Comparison of ENCODE assay signal across 9 cellular contexts in the genomic region with DNA sequence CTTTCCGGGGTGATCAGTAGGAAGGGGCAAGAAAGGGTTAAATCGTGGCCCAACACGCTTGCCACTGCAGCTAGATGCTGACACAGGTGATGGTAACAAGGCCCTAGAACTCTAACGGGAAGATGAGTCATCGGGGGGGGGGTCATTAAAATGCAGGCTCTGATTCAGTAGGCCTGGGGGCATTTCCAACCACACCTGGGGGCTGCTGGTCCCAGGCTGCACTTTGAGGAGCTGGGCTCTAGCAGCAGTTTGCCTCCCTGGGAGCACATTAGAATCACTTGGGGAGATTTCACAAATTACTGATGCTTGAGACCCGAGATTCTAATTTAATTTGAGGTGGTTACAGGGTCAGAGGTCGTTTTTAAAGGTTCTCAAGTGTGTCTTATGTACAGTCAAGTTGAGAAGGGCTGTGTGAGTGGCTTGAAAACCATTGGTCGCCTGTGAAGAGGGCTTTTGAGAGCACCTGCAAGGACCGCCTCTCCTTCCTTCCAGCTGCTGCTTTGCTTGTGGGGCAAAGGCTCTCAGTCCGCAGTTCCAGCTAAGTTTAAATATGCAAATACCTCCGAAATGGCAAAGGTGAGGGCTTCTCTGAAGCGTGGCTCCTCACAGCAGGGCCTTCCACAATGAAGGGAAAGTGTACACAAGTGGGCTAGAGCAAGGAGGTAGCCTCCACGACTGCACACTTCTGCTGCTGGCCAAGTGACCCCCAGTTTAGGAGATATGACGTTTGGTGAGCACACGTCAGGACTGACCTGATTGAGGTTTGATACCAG.
A peak's percentile ranks its signal among the peaks of the same experiment; 100 is the strongest.
DNase-seq lines count a peak whose midpoint lies in the region; ATAC-seq, FAIRE-seq and TF ChIP-seq lines count a peak whose summit lies in the region.
"Had no signal": no experiment of that assay in that cellular context is flagged by ENCODE, and none has a peak within 500 bp of the region (broad histone marks: within the 10 kb centered on the region; RNA-seq: fewer than 3 reads in every experiment).

No MANE protein-coding gene starts in this region.

- no peaks in the 10 kb centered on the region for H3F3A ChIP-seq in SK-N-SH (replicated peaks; ENCODE audit: insufficient read depth)

- H3K36me3 ChIP-seq in K562 (ENCODE audit: control insufficient read depth, insufficient read depth, low read length), result no peaks in the 10 kb centered on the region
- H3K36me3 ChIP-seq in SK-N-SH (replicated peaks in 1 of 2; ENCODE audit: control insufficient read depth in 1 of 2, insufficient read depth in 2 of 2, low read length in 1 of 2), result no peaks in the 10 kb centered on the region

- H3K9me3 ChIP-seq in K562 (replicated peaks; ENCODE audit: control insufficient read depth, insufficient read depth, low read depth, low read length) (no peaks in the 10 kb centered on the region), SK-N-SH (no peaks in the 10 kb centered on the region)

- TF ChIP-seq RAD21 in K562 (CRISPR knock-in tag; conservative IDR thresholded peaks at IDR 0.05 in 1 of 2, IDR thresholded peaks at IDR 0.05 in 1 of 2), result no peak
- TF ChIP-seq RAD21 in SK-N-SH (IDR thresholded peaks at IDR 0.05; ENCODE audit: low read length), result no peak

- DNase-seq in GM10248 (ENCODE audit: extremely low spot score) (peak; percentile 76), K562 (ENCODE audit: extremely low read depth in 1 of 4, low spot score in 3 of 4) (no peak), left lobe of liver (ENCODE audit: low spot score) (no peak), SK-N-SH (no peak)
- DNase-seq in natural killer cell treated with Interleukin-12 subunit alpha and Interleukin-12 subunit beta and Interleukin-15 and Interleukin-18, amount 100 ng/mL, for 72 hours (ENCODE audit: low spot score), result no peak
- no peak for DNase-seq in stimulated activated effector memory CD8-positive, alpha-beta T cell treated with anti-CD3 and anti-CD28 coated beads, Interleukin-12 subunit alpha, Interleukin-12 subunit beta, amount 100 ng/mL, for 72 hours (ENCODE audit: low spot score in 2 of 2)
- DNase-seq: T1000 had no signal

- intact Hi-C loops in K562 (cut with micrococcal nuclease), result loop anchor here (5.0 kb wide), 1 partner anchor 112 kb away; no protein-coding TSS in a partner anchor

- BruUV-seq in K562 (replicated peaks; lab: Mats Ljungman, UMichigan), result no TSS peak

- POLR2A ChIA-PET in GM10248 (lab: Yijun Ruan, JAX), result no interaction called here
- POLR2A ChIA-PET in K562 (lab: Yijun Ruan, JAX), result interaction anchor here (1.0 kb wide), 1 partner anchor 12 kb away, joined by 3 read pairs; no protein-coding TSS in a partner anchor
- POLR2A ChIA-PET in SK-N-SH (lab: Yijun Ruan, JAX), result no interaction called here

- no peak overlapping the region for H3K27ac Mint-ChIP-seq in natural killer cell treated with Interleukin-12 subunit alpha and Interleukin-12 subunit beta and Interleukin-15 and Interleukin-18, amount 100 ng/mL, for 72 hours
- H3K27ac Mint-ChIP-seq in stimulated activated effector memory CD8-positive, alpha-beta T cell treated with anti-CD3 and anti-CD28 coated beads, Interleukin-12 subunit alpha, Interleukin-12 subunit beta, amount 100 ng/mL, for 72 hours, result no peak overlapping the region

- TF ChIP-seq EP300 in K562 (IDR thresholded peaks at IDR 0.05; ENCODE audit: low read length) (no peak), SK-N-SH (IDR thresholded peaks at IDR 0.05; ENCODE audit: borderline replicate concordance in 1 of 2, low read depth in 1 of 2, low read length in 1 of 2) (no peak)

- H3K9me1 ChIP-seq in K562 (ENCODE audit: control insufficient read depth, insufficient read depth, low read length), result peaks cover 3% of the 10 kb centered on the region

- H3K4me2 ChIP-seq in K562 (ENCODE audit: insufficient read depth, low read length), result peak overlapping the region; percentile 63; the same call in 1 of the 2 replicates
- no peak overlapping the region for H3K4me2 ChIP-seq in SK-N-SH

- TF ChIP-seq CTCF in GM10248 (IDR thresholded peaks at IDR 0.05; ENCODE audit: control extremely low read depth, extremely low read depth, low read depth, missing control alignments) (no peak), K562 (IDR thresholded peaks at IDR 0.05 in 2 of 3, conservative IDR thresholded peaks at IDR 0.05 in 1 of 3; ENCODE audit: insufficient read depth in 2 of 3, low read depth in 1 of 3, low read length in 3 of 3) (no peak), SK-N-SH (IDR thresholded peaks at IDR 0.05) (no peak)

- no peak for TF ChIP-seq POLR2A in K562 (conservative IDR thresholded peaks at IDR 0.05)

- ATAC-seq in GM21381 (IDR thresholded peaks at IDR 0.05; ENCODE audit: unreplicated experiment) (peak; percentile 84), HG03432 (IDR thresholded peaks at IDR 0.05; ENCODE audit: unreplicated experiment) (peak; percentile 82), K562 (no peak), left lobe of liver (no peak)
- ATAC-seq in natural killer cell treated with Interleukin-12 subunit alpha and Interleukin-12 subunit beta and Interleukin-15 and Interleukin-18, amount 100 ng/mL, for 72 hours, result no peak
- ATAC-seq in stimulated activated effector memory CD8-positive, alpha-beta T cell treated with anti-CD3 and anti-CD28 coated beads, Interleukin-12 subunit alpha, Interleukin-12 subunit beta, amount 100 ng/mL, for 72 hours, result no peak

- H3K4me1 ChIP-seq in K562 (replicated peaks in 1 of 2; ENCODE audit: control insufficient read depth in 2 of 2, insufficient read depth in 2 of 2, low read length in 2 of 2) (peaks cover 0 to 9% of the 10 kb centered on the region in 2 experiments; a peak in 3 of 5 replicates), SK-N-SH (ENCODE audit: control insufficient read depth in 1 of 2, insufficient read depth in 2 of 2, low read depth in 1 of 2, low read length in 1 of 2) (peaks cover 0 to 11% of the 10 kb centered on the region in 2 experiments; a peak in 1 of 4 replicates)

- no peaks in the 10 kb centered on the region for H3K79me2 ChIP-seq in K562 (ENCODE audit: control insufficient read depth, insufficient read depth, low read length)
- no peaks in the 10 kb centered on the region for H3K79me2 ChIP-seq in SK-N-SH (ENCODE audit: insufficient read depth)

- in situ Hi-C loops in K562 (cut with MboI), result no loop called here

- FAIRE-seq in K562 (lab: Jason Lieb, UNC), result no peak

- no peak overlapping the region for H3K4me3 Mint-ChIP-seq in natural killer cell treated with Interleukin-12 subunit alpha and Interleukin-12 subunit beta and Interleukin-15 and Interleukin-18, amount 100 ng/mL, for 72 hours
- H3K4me3 Mint-ChIP-seq in stimulated activated effector memory CD8-positive, alpha-beta T cell treated with anti-CD3 and anti-CD28 coated beads, Interleukin-12 subunit alpha, Interleukin-12 subunit beta, amount 100 ng/mL, for 72 hours, result no peak overlapping the region

- H4K20me1 ChIP-seq in K562 (replicated peaks; ENCODE audit: control insufficient read depth, insufficient read depth, low read length), result peaks cover 8% of the 10 kb centered on the region; the same call in 1 of the 2 replicates
- no peaks in the 10 kb centered on the region for H4K20me1 ChIP-seq in SK-N-SH (ENCODE audit: insufficient read depth)

- H3K27ac ChIP-seq in K562 (ENCODE audit: extremely low read depth, low read depth, low read length), result no peak overlapping the region
- H3K27ac ChIP-seq in SK-N-SH (ENCODE audit: low read depth in 2 of 2, low read length in 1 of 2), result no peak overlapping the region

- H3K36me3 Mint-ChIP-seq in natural killer cell treated with Interleukin-12 subunit alpha and Interleukin-12 subunit beta and Interleukin-15 and Interleukin-18, amount 100 ng/mL, for 72 hours, result no peaks in the 10 kb centered on the region
- H3K36me3 Mint-ChIP-seq in stimulated activated effector memory CD8-positive, alpha-beta T cell treated with anti-CD3 and anti-CD28 coated beads, Interleukin-12 subunit alpha, Interleukin-12 subunit beta, amount 100 ng/mL, for 72 hours, result no peaks in the 10 kb centered on the region

- H3K4me3 ChIP-seq in K562 (no peak overlapping the region), SK-N-SH (ENCODE audit: low read depth in 2 of 2, low read length in 1 of 2) (no peak overlapping the region)

- peak overlapping the region; percentile 65 for H2AFZ ChIP-seq in K562 (ENCODE audit: low read depth, low read length)
- H2AFZ ChIP-seq in SK-N-SH (ENCODE audit: low read depth), result no peak overlapping the region

- H3K9me2 ChIP-seq in SK-N-SH, result no peaks in the 10 kb centered on the region

- no peaks in the 10 kb centered on the region for H3K9me3 Mint-ChIP-seq in natural killer cell treated with Interleukin-12 subunit alpha and Interleukin-12 subunit beta and Interleukin-15 and Interleukin-18, amount 100 ng/mL, for 72 hours
- no peaks in the 10 kb centered on the region for H3K9me3 Mint-ChIP-seq in stimulated activated effector memory CD8-positive, alpha-beta T cell treated with anti-CD3 and anti-CD28 coated beads, Interleukin-12 subunit alpha, Interleukin-12 subunit beta, amount 100 ng/mL, for 72 hours

- H3K9ac ChIP-seq in K562 (ENCODE audit: insufficient read depth in 1 of 2, low read depth in 2 of 2, low read length in 2 of 2) (no peak overlapping the region), SK-N-SH (no peak overlapping the region)

- no peaks in the 10 kb centered on the region for H3K4me1 Mint-ChIP-seq in natural killer cell treated with Interleukin-12 subunit alpha and Interleukin-12 subunit beta and Interleukin-15 and Interleukin-18, amount 100 ng/mL, for 72 hours (ENCODE audit: low read depth in 2 of 2)
- no peaks in the 10 kb centered on the region for H3K4me1 Mint-ChIP-seq in stimulated activated effector memory CD8-positive, alpha-beta T cell treated with anti-CD3 and anti-CD28 coated beads, Interleukin-12 subunit alpha, Interleukin-12 subunit beta, amount 100 ng/mL, for 72 hours

- H3K27me3 ChIP-seq in K562 (ENCODE audit: control insufficient read depth in 2 of 2, insufficient read depth in 2 of 2, low read length in 2 of 2) (peaks cover 15 to 70% of the 10 kb centered on the region in 2 experiments), SK-N-SH (ENCODE audit: insufficient read depth) (peaks cover 17% of the 10 kb centered on the region; the same call in 1 of the 2 replicates)

- CTCF ChIA-PET in GM10248 (lab: Yijun Ruan, JAX), result interaction anchor here (0.7 to 3.6 kb wide), 10 partner anchors 9 to 217 kb away, joined by 3 to 14 read pairs (median 6); no protein-coding TSS in a partner anchor
- CTCF ChIA-PET in K562 (lab: Yijun Ruan, JAX; ENCODE audit: low intra/inter-chr PET ratio), result no interaction called here
- CTCF ChIA-PET in SK-N-SH (lab: Yijun Ruan, JAX), result interaction anchor here (0.6 to 3.0 kb wide), 18 partner anchors 8 to 217 kb away, joined by 3 to 24 read pairs (median 6); no protein-coding TSS in a partner anchor

- WGBS in K562 (ENCODE audit: insufficient coverage, low coverage, missing lambda C conversion rate), result 18% methylated on average over 15 of the region's 15 CpGs
- WGBS in SK-N-SH (ENCODE audit: low lambda C conversion rate), result 48% methylated on average over 15 of the region's 15 CpGs

- H3K27me3 Mint-ChIP-seq in natural killer cell treated with Interleukin-12 subunit alpha and Interleukin-12 subunit beta and Interleukin-15 and Interleukin-18, amount 100 ng/mL, for 72 hours, result peaks cover 0 to 2% of the 10 kb centered on the region in 2 donors

TF ChIP-seq in K562, 482 proteins besides CTCF, POLR2A, EP300 and RAD21 (continues in another document):
- TF ChIP-seq NELFE (IDR thresholded peaks at IDR 0.05; ENCODE audit: insufficient read depth, insufficient read length), result no peak

TF ChIP-seq in SK-N-SH, 30 proteins besides CTCF, POLR2A, EP300 and RAD21:
- TF ChIP-seq TCF12 (IDR thresholded peaks at IDR 0.05), result no peak

Comparison
In these comparisons a context has a peak if more than half of its experiments do, and no peak if none do; other contexts are left out.
1. ATAC-seq: peak in GM21381 (single experiment) and HG03432 (single experiment); none in K562 (single experiment), left lobe of liver (single experiment), natural killer cell treated with Interleukin-12 subunit alpha and Interleukin-12 subunit beta and Interleukin-15 and Interleukin-18, amount 100 ng/mL, for 72 hours (0 of 2) and stimulated activated effector memory CD8-positive, alpha-beta T cell treated with anti-CD3 and anti-CD28 coated beads, Interleukin-12 subunit alpha, Interleukin-12 subunit beta, amount 100 ng/mL, for 72 hours (single experiment).